33 cellular contexts compared by ENCODE assay signal in the genomic region with DNA sequence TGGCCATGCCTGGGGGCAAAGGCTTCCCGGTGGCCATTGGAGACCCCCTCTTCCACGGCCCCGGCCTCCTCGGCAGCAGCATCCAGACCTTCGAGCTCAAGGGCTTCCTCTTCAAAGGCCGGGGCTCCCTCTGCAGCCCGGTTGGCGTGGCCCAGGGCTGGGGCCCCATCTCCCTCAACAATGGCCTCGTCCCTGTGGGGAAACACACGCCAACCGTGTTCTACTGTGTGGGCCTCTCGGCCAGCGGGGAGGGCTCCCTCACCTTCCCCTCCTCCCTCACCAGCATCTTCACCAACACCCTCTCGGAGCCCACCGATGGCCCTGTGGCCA. TPM values are rescaled to one million over a fixed set of nuclear protein-coding genes. Genes with fewer than 3 reads are reported as not detected.
"Had no signal": no experiment of that assay in that cellular context is flagged by ENCODE, and none has a peak within 500 bp of the region (broad histone marks: within the 10 kb centered on the region; RNA-seq: fewer than 3 reads in every experiment).

No MANE protein-coding gene starts in this region.

- H3K4me1 ChIP-seq: lower lobe of right lung had no signal

- H3K36me3 ChIP-seq: brain microvascular endothelial cell, gastroesophageal sphincter, lower lobe of right lung, thoracic aorta, WERI-Rb-1 had no signal

- H3K9me3 ChIP-seq: gastroesophageal sphincter, lower lobe of right lung, thoracic aorta had no signal

- H3K4me3 ChIP-seq: gastroesophageal sphincter, lower lobe of right lung, skin epidermis, thoracic aorta had no signal

- H3K27me3 Mint-ChIP-seq: activated T-cell treated with anti-CD3 and anti-CD28 coated beads, Interleukin-2, amount 50 U/mL, for 24 hours; naive thymus-derived CD8-positive, alpha-beta T cell; stimulated activated naive CD8-positive, alpha-beta T cell treated with anti-CD3 and anti-CD28 coated beads, Interleukin-15, Interleukin-2, amounts not matched to agents 100 ng/mL and 50 ng/mL, for 24 hours had no signal

- H3K27ac Mint-ChIP-seq: activated CD4-positive, alpha-beta memory T cell treated with anti-CD3 and anti-CD28 coated beads, Interleukin-2, amount 10 ng/mL, durations not matched to agents 7 days and 5 days; activated T-cell treated with anti-CD3 and anti-CD28 coated beads, Interleukin-2, amount 50 U/mL, for 24 hours; stimulated activated naive CD8-positive, alpha-beta T cell treated with anti-CD3 and anti-CD28 coated beads, Interleukin-15, Interleukin-2, amounts not matched to agents 100 ng/mL and 50 ng/mL, for 24 hours; T-helper 1 cell treated with Interleukin-12 subunit alpha and Interleukin-12 subunit beta and Interleukin-4 antibody, amounts not matched to agents 30 μg/mL and 1 μg/mL, for 36 hours had no signal

- H3K27ac ChIP-seq: brain microvascular endothelial cell, gastroesophageal sphincter, lower lobe of right lung, thoracic aorta, WERI-Rb-1 had no signal

- DNase-seq: activated CD4-positive, alpha-beta memory T cell treated with anti-CD3 and anti-CD28 coated beads, Interleukin-2, amount 10 ng/mL, durations not matched to agents 7 days and 5 days; activated CD4-positive, alpha-beta T cell treated with anti-CD3 and anti-CD28 coated beads for 48 hours; activated CD8-positive, alpha-beta memory T cell treated with anti-CD3 and anti-CD28 coated beads, Interleukin-2, amount 50 U/mL, for 48 hours; activated gamma-delta T cell; activated naive CD4-positive, alpha-beta T cell treated with anti-CD3 and anti-CD28 coated beads, Interleukin-2, amount 50 U/mL, for 16 hours; activated T-cell treated with anti-CD3 and anti-CD28 coated beads, Interleukin-2, amount 50 U/mL, for 24 hours; amniotic stem cell; brain microvascular endothelial cell; cortex of kidney; hypothalamus; lower lobe of right lung; mesenchymal stem cell; naive thymus-derived CD8-positive, alpha-beta T cell; stimulated activated CD4-positive, alpha-beta T cell treated with anti-CD3 and anti-CD28 coated beads, Interleukin-12 subunit alpha, Interleukin-12 subunit beta, amount 100 ng/mL, for 4 hours; stimulated activated CD4-positive, alpha-beta T cell treated with anti-CD3 and anti-CD28 coated beads, Interleukin-4, amount 100 ng/mL, for 1 hour; T-helper 9 cell; trophoblast cell; WERI-Rb-1 had no signal

- ATAC-seq: activated CD4-positive, CD25-positive, alpha-beta regulatory T cell treated with anti-CD3 and anti-CD28 coated beads, Interleukin-2, amount 50 U/mL, for 24 hours; naive thymus-derived CD8-positive, alpha-beta T cell had no signal

- H3K9me3 Mint-ChIP-seq: activated CD4-positive, alpha-beta memory T cell treated with anti-CD3 and anti-CD28 coated beads, Interleukin-2, amount 10 ng/mL, durations not matched to agents 7 days and 5 days; activated T-cell treated with anti-CD3 and anti-CD28 coated beads, Interleukin-2, amount 50 U/mL, for 24 hours; naive thymus-derived CD8-positive, alpha-beta T cell; stimulated activated naive CD8-positive, alpha-beta T cell treated with anti-CD3 and anti-CD28 coated beads, Interleukin-15, Interleukin-2, amounts not matched to agents 100 ng/mL and 50 ng/mL, for 24 hours; T-helper 1 cell treated with Interleukin-12 subunit alpha and Interleukin-12 subunit beta and Interleukin-4 antibody, amounts not matched to agents 30 μg/mL and 1 μg/mL, for 36 hours had no signal

- H3K4me3 Mint-ChIP-seq: activated CD4-positive, alpha-beta memory T cell treated with anti-CD3 and anti-CD28 coated beads, Interleukin-2, amount 10 ng/mL, durations not matched to agents 7 days and 5 days; activated T-cell treated with anti-CD3 and anti-CD28 coated beads, Interleukin-2, amount 50 U/mL, for 24 hours; naive thymus-derived CD8-positive, alpha-beta T cell; stimulated activated naive CD8-positive, alpha-beta T cell treated with anti-CD3 and anti-CD28 coated beads, Interleukin-15, Interleukin-2, amounts not matched to agents 100 ng/mL and 50 ng/mL, for 24 hours; T-helper 1 cell treated with Interleukin-12 subunit alpha and Interleukin-12 subunit beta and Interleukin-4 antibody, amounts not matched to agents 30 μg/mL and 1 μg/mL, for 36 hours had no signal

- H3K36me3 Mint-ChIP-seq: naive thymus-derived CD8-positive, alpha-beta T cell had no signal

RNA-seq across cellular contexts. Expression of a gene that starts 2.7 kb away (rescaled TPM):
- total RNA-seq: astrocyte; chondrocyte; endothelial cell of umbilical vein; fibroblast of lung; fibroblast of villous mesenchyme; gastroesophageal sphincter; kidney epithelial cell; lower lobe of right lung; naive thymus-derived CD8-positive, alpha-beta T cell; osteoblast; renal cortical epithelial cell; sciatic nerve had no signal
- polyA plus RNA-seq: endothelial cell of umbilical vein; fibroblast of lung; naive thymus-derived CD8-positive, alpha-beta T cell had no signal

RNA-seq across cellular contexts. Expression of a gene that starts 13.6 kb away (rescaled TPM):
- total RNA-seq: astrocyte, chondrocyte, endothelial cell of umbilical vein, fibroblast of lung, fibroblast of villous mesenchyme, osteoblast had no signal
- polyA plus RNA-seq: endothelial cell of umbilical vein, fibroblast of lung had no signal
